Comparison of ENCODE assay signal across 24 cellular contexts in the genomic region with DNA sequence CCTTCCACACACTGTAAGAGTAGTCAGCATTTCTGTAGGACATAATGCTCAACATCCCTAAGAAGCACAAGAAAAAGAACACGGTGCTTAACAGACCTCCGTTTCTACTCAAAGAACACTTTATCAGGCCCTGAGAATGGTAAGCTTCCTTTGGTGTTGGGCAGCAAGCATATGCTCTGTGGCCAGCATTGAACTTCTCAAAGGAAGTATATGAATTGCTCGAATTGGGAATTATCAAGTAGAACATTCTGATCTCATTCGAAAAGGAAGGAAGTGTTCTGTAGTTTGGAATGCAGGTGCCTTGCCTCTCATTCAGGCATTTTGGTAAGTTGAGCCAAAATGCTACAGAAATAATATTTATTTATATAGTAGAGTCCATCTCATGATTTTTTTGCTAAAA.
DNase-seq lines count a peak whose midpoint lies in the region; ATAC-seq, FAIRE-seq and TF ChIP-seq lines count a peak whose summit lies in the region.
"Had no signal": no experiment of that assay in that cellular context is flagged by ENCODE, and none has a peak within 500 bp of the region (broad histone marks: within the 10 kb centered on the region; RNA-seq: fewer than 3 reads in every experiment).

No MANE protein-coding gene starts in this region.

- dilution Hi-C loops in endothelial cell of umbilical vein (cut with MboI; ENCODE audit: extremely low pct_ligation_motif_present, low sequenced_read_pairs) = no loop called here

- no peak overlapping the region for H3K9ac ChIP-seq in K562 (ENCODE audit: insufficient read depth in 1 of 2, low read depth in 2 of 2, low read length in 2 of 2)
- no peak overlapping the region for H3K9ac ChIP-seq in endothelial cell of umbilical vein (replicated peaks; ENCODE audit: extremely low read depth, insufficient read depth, low read length)
- H3K9ac ChIP-seq: BLaER1 treated with 17β-estradiol and CSF1 and Interleukin-3, amounts not matched to agents 10 nM and 100 nM had no signal

- no peak overlapping the region for H3K4me3 ChIP-seq in left ventricle myocardium inferior
- H3K4me3 ChIP-seq in K562 = no peak overlapping the region
- no peak overlapping the region for H3K4me3 ChIP-seq in endothelial cell of umbilical vein (replicated peaks in 1 of 3; ENCODE audit: insufficient read depth in 1 of 3, low read depth in 1 of 3, low read length in 3 of 3)
- H3K4me3 ChIP-seq: A549; BLaER1 treated with 17β-estradiol and CSF1 and Interleukin-3, amounts not matched to agents 10 nM and 100 nM had no signal

- H3K9me1 ChIP-seq in K562 (ENCODE audit: control insufficient read depth, insufficient read depth, low read length) = no peaks in the 10 kb centered on the region
- no peaks in the 10 kb centered on the region for H3K9me1 ChIP-seq in endothelial cell of umbilical vein (replicated peaks; ENCODE audit: control insufficient read depth, extremely low read depth, insufficient read depth, low read length)

- no peaks in the 10 kb centered on the region for H3K79me2 ChIP-seq in K562 (ENCODE audit: control insufficient read depth, insufficient read depth, low read length)
- H3K79me2 ChIP-seq in endothelial cell of umbilical vein (ENCODE audit: control insufficient read depth, insufficient read depth, low read length) = no peaks in the 10 kb centered on the region

- 21% methylated on average over 4 of the region's 4 CpGs for WGBS in K562 (ENCODE audit: insufficient coverage, low coverage, missing lambda C conversion rate)

- POLR2A ChIA-PET in K562 (lab: Yijun Ruan, JAX) = no interaction called here
- POLR2A ChIA-PET in endothelial cell of umbilical vein (lab: Charles Lee) = no interaction called here

- TF ChIP-seq RAD21 in K562 (CRISPR knock-in tag; conservative IDR thresholded peaks at IDR 0.05 in 1 of 2, IDR thresholded peaks at IDR 0.05 in 1 of 2) = no peak

- FAIRE-seq in K562 (lab: Jason Lieb, UNC) = no peak
- FAIRE-seq in endothelial cell of umbilical vein (lab: Jason Lieb, UNC) = peak; percentile 71
- FAIRE-seq: A549, D721Med, G401.6, GM12892, GM18507, GM19239 had no signal

- no peak for ATAC-seq in left cardiac atrium
- peak; percentile 35; the same call in 2 of the 3 replicates for ATAC-seq in K562
- no peak for ATAC-seq in GM18520 (IDR thresholded peaks at IDR 0.05; ENCODE audit: unreplicated experiment)
- no peak for ATAC-seq in HG03442 (IDR thresholded peaks at IDR 0.05; ENCODE audit: unreplicated experiment)
- ATAC-seq: A549; CD8-positive, alpha-beta T cell had no signal

- H3K27me3 ChIP-seq in left ventricle myocardium inferior (ENCODE audit: low read depth) (no peaks in the 10 kb centered on the region), K562 (ENCODE audit: control insufficient read depth in 2 of 2, insufficient read depth in 2 of 2, low read length in 2 of 2) (no peaks in the 10 kb centered on the region), endothelial cell of umbilical vein (ENCODE audit: control insufficient read depth in 2 of 2, insufficient read depth in 2 of 2, low read length in 2 of 2) (no peaks in the 10 kb centered on the region)
- H3K27me3 ChIP-seq: BLaER1 treated with 17β-estradiol and CSF1 and Interleukin-3, amounts not matched to agents 10 nM and 100 nM had no signal

- no peak for TF ChIP-seq CTCF in left ventricle myocardium inferior (IDR thresholded peaks at IDR 0.05; ENCODE audit: borderline replicate concordance)
- no peak for TF ChIP-seq CTCF in K562 (IDR thresholded peaks at IDR 0.05 in 2 of 3, conservative IDR thresholded peaks at IDR 0.05 in 1 of 3; ENCODE audit: insufficient read depth in 2 of 3, low read depth in 1 of 3, low read length in 3 of 3)
- TF ChIP-seq CTCF in endothelial cell of umbilical vein (IDR thresholded peaks at IDR 0.05; ENCODE audit: extremely low read depth in 1 of 2, insufficient read depth in 1 of 2, low read depth in 1 of 2, low read length in 2 of 2) = no peak

- H3K9me3 ChIP-seq in left ventricle myocardium inferior (replicated peaks) (no peaks in the 10 kb centered on the region), K562 (replicated peaks; ENCODE audit: control insufficient read depth, insufficient read depth, low read depth, low read length) (no peaks in the 10 kb centered on the region), endothelial cell of umbilical vein (replicated peaks; ENCODE audit: control insufficient read depth, insufficient read depth, low read length) (no peaks in the 10 kb centered on the region)
- H3K9me3 ChIP-seq: A549; BLaER1 treated with 17β-estradiol and CSF1 and Interleukin-3, amounts not matched to agents 10 nM and 100 nM; Caco-2 had no signal

- TF ChIP-seq EP300 in K562 (IDR thresholded peaks at IDR 0.05; ENCODE audit: low read length) = no peak

- H3K27ac ChIP-seq in left ventricle myocardium inferior (replicated peaks) (peak overlapping the region; percentile 33), K562 (ENCODE audit: extremely low read depth, low read depth, low read length) (no peak overlapping the region), endothelial cell of umbilical vein (ENCODE audit: insufficient read depth, low read depth, low read length) (no peak overlapping the region)
- H3K27ac ChIP-seq: 22Rv1; A549; BLaER1 treated with 17β-estradiol and CSF1 and Interleukin-3, amounts not matched to agents 10 nM and 100 nM; C4-2B had no signal

- DNase-seq in left ventricle myocardium inferior (no peak), left cardiac atrium (no peak), K562 (ENCODE audit: extremely low read depth in 1 of 4, low spot score in 3 of 4) (no peak), endothelial cell of umbilical vein (ENCODE audit: low read depth, low spot score) (peak; percentile 39), pulmonary artery endothelial cell (ENCODE audit: low read depth, low spot score) (peak; percentile 22), globus pallidus (ENCODE audit: low spot score) (no peak)
- DNase-seq: AML-193; Caco-2; Calu3; CD4-positive, alpha-beta T cell; CD8-positive, alpha-beta T cell; DMS79 treated with DMSO at 0.1 percent for 48 hours; GF-D8 had no signal

- no peaks in the 10 kb centered on the region for H4K20me1 ChIP-seq in K562 (replicated peaks; ENCODE audit: control insufficient read depth, insufficient read depth, low read length)
- no peaks in the 10 kb centered on the region for H4K20me1 ChIP-seq in endothelial cell of umbilical vein (replicated peaks; ENCODE audit: control insufficient read depth, extremely low read depth, insufficient read depth, low read length)
- H4K20me1 ChIP-seq: BLaER1 treated with 17β-estradiol and CSF1 and Interleukin-3, amounts not matched to agents 10 nM and 100 nM had no signal

- H2AFZ ChIP-seq in K562 (ENCODE audit: low read depth, low read length) (peak overlapping the region; percentile 51), endothelial cell of umbilical vein (ENCODE audit: low read depth, low read length) (peak overlapping the region; percentile 84)

- intact Hi-C loops in left ventricle myocardium inferior (cut with micrococcal nuclease) (no loop called here), left cardiac atrium (cut with DNase I) (no loop called here), K562 (cut with micrococcal nuclease) (loop anchor here (10.0 kb wide), 3 partner anchors 136 to 406 kb away; no protein-coding TSS in a partner anchor), endothelial cell of umbilical vein (cut with micrococcal nuclease) (loop anchor here (5.0 to 10.0 kb wide), 2 partner anchors 133 to 176 kb away; no protein-coding TSS in a partner anchor)

- CTCF ChIA-PET in K562 (lab: Yijun Ruan, JAX; ENCODE audit: low intra/inter-chr PET ratio) = no interaction called here
- CTCF ChIA-PET in endothelial cell of umbilical vein (lab: Charles Lee) = interaction anchor here (1.0 to 10.0 kb wide), 2 partner anchors 34 to 72 kb away, joined by 3 to 305 read pairs; no protein-coding TSS in a partner anchor

- BruUV-seq in K562 (replicated peaks; lab: Mats Ljungman, UMichigan) = no TSS peak
- no TSS peak for BruUV-seq in endothelial cell of umbilical vein (replicated peaks; lab: Mats Ljungman, UMichigan)

- no peak overlapping the region for H3K4me2 ChIP-seq in K562 (ENCODE audit: insufficient read depth, low read length)
- H3K4me2 ChIP-seq in endothelial cell of umbilical vein (ENCODE audit: insufficient read depth, low read length) = peak overlapping the region; percentile 56
- H3K4me2 ChIP-seq: A549; BLaER1 treated with 17β-estradiol and CSF1 and Interleukin-3, amounts not matched to agents 10 nM and 100 nM had no signal

- TF ChIP-seq POLR2A in K562 (conservative IDR thresholded peaks at IDR 0.05) (no peak), endothelial cell of umbilical vein (IDR thresholded peaks at IDR 0.05; ENCODE audit: low read depth, low read length) (no peak)

- H3K36me3 ChIP-seq in left ventricle myocardium inferior (no peaks in the 10 kb centered on the region), K562 (ENCODE audit: control insufficient read depth, insufficient read depth, low read length) (no peaks in the 10 kb centered on the region), endothelial cell of umbilical vein (ENCODE audit: control insufficient read depth in 2 of 2, extremely low read depth in 1 of 2, insufficient read depth in 2 of 2, low read length in 2 of 2) (no peaks in the 10 kb centered on the region)
- H3K36me3 ChIP-seq: BLaER1 treated with 17β-estradiol and CSF1 and Interleukin-3, amounts not matched to agents 10 nM and 100 nM had no signal

- in situ Hi-C loops in K562 (cut with MboI) = no loop called here

- no peaks in the 10 kb centered on the region for H3K4me1 ChIP-seq in left ventricle myocardium inferior
- peaks cover 0 to 6% of the 10 kb centered on the region in 2 experiments; a peak in 2 of 5 replicates for H3K4me1 ChIP-seq in K562 (replicated peaks in 1 of 2; ENCODE audit: control insufficient read depth in 2 of 2, insufficient read depth in 2 of 2, low read length in 2 of 2)
- H3K4me1 ChIP-seq in endothelial cell of umbilical vein (ENCODE audit: control insufficient read depth, extremely low read depth, insufficient read depth, low read length) = peaks cover 17% of the 10 kb centered on the region
- H3K4me1 ChIP-seq: BLaER1 treated with 17β-estradiol and CSF1 and Interleukin-3, amounts not matched to agents 10 nM and 100 nM; Caco-2 had no signal

TF ChIP-seq in K562, 482 proteins besides CTCF, POLR2A, EP300 and RAD21:
- 0 out of 2 replicates have a peak, but pooled peaks have one; percentile 1 for TF ChIP-seq ZNF316 (IDR thresholded peaks at IDR 0.05)
- TF ChIP-seq ZFP30 (CRISPR knock-in tag; IDR thresholded peaks at IDR 0.05; ENCODE audit: borderline replicate concordance) = no peak

TF ChIP-seq in endothelial cell of umbilical vein, 7 proteins besides CTCF, POLR2A, EP300 and RAD21 (continues in another document):
- no peak for TF ChIP-seq MYC (IDR thresholded peaks at IDR 0.05; ENCODE audit: low read depth, low read length)
- TF ChIP-seq FOS (IDR thresholded peaks at IDR 0.05; ENCODE audit: borderline replicate concordance, insufficient read depth, low read length) = no peak
- TF ChIP-seq, protein P1, sequence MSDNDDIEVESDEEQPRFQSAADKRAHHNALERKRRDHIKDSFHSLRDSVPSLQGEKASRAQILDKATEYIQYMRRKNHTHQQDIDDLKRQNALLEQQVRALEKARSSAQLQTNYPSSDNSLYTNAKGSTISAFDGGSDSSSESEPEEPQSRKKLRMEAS (IDR thresholded peaks at IDR 0.05; ENCODE audit: insufficient read depth, insufficient read length) = no peak
- no peak for TF ChIP-seq POLR2AphosphoS5 (IDR thresholded peaks at IDR 0.05; ENCODE audit: insufficient read depth, low read depth, low read length)
- no peak for TF ChIP-seq EZH2 (IDR thresholded peaks at IDR 0.05; ENCODE audit: borderline replicate concordance, low read depth, low read length, severe bottlenecking)

Comparison
In these comparisons a context has a peak if more than half of its experiments do, and no peak if none do; other contexts are left out.
1. DNase-seq: peak in endothelial cell of umbilical vein (single experiment) and pulmonary artery endothelial cell (single experiment); none in left ventricle myocardium inferior (single experiment), left cardiac atrium (single experiment), K562 (0 of 4) and globus pallidus (single experiment).
2. intact Hi-C loops: an anchor here in K562 (10.0 kb wide) and endothelial cell of umbilical vein (5.0 to 10.0 kb wide); none called in left ventricle myocardium inferior and left cardiac atrium.